In genomic region chr9:131912069-131912468, GRCh38 we compare ENCODE assay signal across 35 cellular contexts.
"Had no signal": no experiment of that assay in that cellular context is flagged by ENCODE, and none has a peak within 500 bp of the region (broad histone marks: within the 10 kb centered on the region; RNA-seq: fewer than 3 reads in every experiment).

No MANE protein-coding gene starts in this region.

- H3K4me3 Mint-ChIP-seq: activated B cell treated with CpG ODN at 0.5 μM for 24 hours; activated CD4-positive, alpha-beta memory T cell treated with anti-CD3 and anti-CD28 coated beads for 36 hours; activated CD4-positive, alpha-beta T cell treated with anti-CD3 and anti-CD28 coated beads, Interleukin-2, amount 10 ng/mL, durations not matched to agents 24 days and 14 days; activated CD8-positive, alpha-beta T cell treated with anti-CD3 and anti-CD28 coated beads for 36 hours; activated naive CD4-positive, alpha-beta T cell treated with anti-CD3 and anti-CD28 coated beads, Interleukin-2, amount 10 ng/mL, durations not matched to agents 7 days and 5 days; activated naive CD4-positive, alpha-beta T cell treated with anti-CD3 and anti-CD28 coated beads, Interleukin-2, amount 50 U/mL, for 24 hours; activated naive CD8-positive, alpha-beta T cell; activated naive CD8-positive, alpha-beta T cell treated with anti-CD3 and anti-CD28 coated beads, Interleukin-2, amount 10 ng/mL, durations not matched to agents 7 days and 5 days; activated naive CD8-positive, alpha-beta T cell treated with anti-CD3 and anti-CD28 coated beads, Interleukin-2, amount 50 U/mL, for 24 hours; activated T-cell treated with anti-CD3 and anti-CD28 coated beads, Interleukin-2, amount 50 U/mL, for 4 hours; activated T-cell treated with anti-CD3 and anti-CD28 coated beads, Interleukin-2, amount 50 U/mL, for 72 hours; central memory CD8-positive, alpha-beta T cell; T-helper 1 cell treated with Interleukin-12 subunit alpha and Interleukin-12 subunit beta and Interleukin-4 antibody, amounts not matched to agents 30 μg/mL and 1 μg/mL, for 36 hours; T-helper 2 cell treated with Interferon-gamma antibody and Interleukin-4, amounts not matched to agents 5 μg/mL and 100 μg/mL, for 36 hours had no signal

- H3K9me3 ChIP-seq: body of pancreas had no signal

- H3K27me3 ChIP-seq: body of pancreas, cardiac muscle cell had no signal

- DNase-seq: activated B cell treated with CpG ODN at 0.5 μM for 24 hours; activated CD4-positive, alpha-beta memory T cell treated with anti-CD3 and anti-CD28 coated beads for 36 hours; activated CD4-positive, alpha-beta T cell treated with anti-CD3 and anti-CD28 coated beads for 4 hours; activated CD4-positive, alpha-beta T cell treated with anti-CD3 and anti-CD28 coated beads, Interleukin-2, amount 10 ng/mL, durations not matched to agents 24 days and 14 days; activated CD4-positive, alpha-beta T cell treated with anti-CD3 and anti-CD28 coated beads, Interleukin-2, amount 50 U/mL, for 1 hour; activated CD4-positive, alpha-beta T cell treated with anti-CD3 and anti-CD28 coated beads, Interleukin-2, amount 50 U/mL, for 4 hours; activated CD4-positive, CD25-positive, alpha-beta regulatory T cell treated with anti-CD3 and anti-CD28 coated beads, Interleukin-2, amount 50 U/mL, for 72 hours; activated CD8-positive, alpha-beta memory T cell treated with anti-CD3 and anti-CD28 coated beads, Interleukin-2, amount 50 U/mL, for 4 hours; activated CD8-positive, alpha-beta T cell treated with anti-CD3 and anti-CD28 coated beads for 36 hours; activated effector memory CD4-positive, alpha-beta T cell treated with Interleukin-2 at 50 U/mL for 16 hours; activated gamma-delta T cell; activated naive CD4-positive, alpha-beta T cell treated with anti-CD3 and anti-CD28 coated beads, Interleukin-2, amount 10 ng/mL, durations not matched to agents 7 days and 5 days; activated naive CD4-positive, alpha-beta T cell treated with Interleukin-2 at 50 U/mL for 16 hours; activated naive CD8-positive, alpha-beta T cell treated with anti-CD3 and anti-CD28 coated beads, Interleukin-2, amount 10 ng/mL, durations not matched to agents 7 days and 5 days; activated naive CD8-positive, alpha-beta T cell treated with anti-CD3 and anti-CD28 coated beads, Interleukin-2, amount 50 U/mL, for 24 hours; activated T-cell treated with anti-CD3 and anti-CD28 coated beads for 4 hours; activated T-cell treated with anti-CD3 and anti-CD28 coated beads, Interleukin-2, amount 50 U/mL, for 1 hour; activated T-cell treated with anti-CD3 and anti-CD28 coated beads, Interleukin-2, amount 50 U/mL, for 4 hours; activated T-cell treated with anti-CD3 and anti-CD28 coated beads, Interleukin-2, amount 50 U/mL, for 72 hours; amniotic stem cell; aorta; body of pancreas; caudate nucleus; cerebellar nuclear complex; T-helper 1 cell; T-helper 2 cell; T-helper 9 cell had no signal

- H3K4me1 ChIP-seq: body of pancreas had no signal

- H3K27me3 Mint-ChIP-seq: activated B cell treated with CpG ODN at 0.5 μM for 24 hours; activated CD4-positive, alpha-beta memory T cell treated with anti-CD3 and anti-CD28 coated beads for 36 hours; activated CD4-positive, alpha-beta T cell treated with anti-CD3 and anti-CD28 coated beads, Interleukin-2, amount 10 ng/mL, durations not matched to agents 24 days and 14 days; activated CD8-positive, alpha-beta T cell treated with anti-CD3 and anti-CD28 coated beads for 36 hours; activated naive CD4-positive, alpha-beta T cell treated with anti-CD3 and anti-CD28 coated beads, Interleukin-2, amount 10 ng/mL, durations not matched to agents 7 days and 5 days; activated naive CD4-positive, alpha-beta T cell treated with anti-CD3 and anti-CD28 coated beads, Interleukin-2, amount 50 U/mL, for 24 hours; activated naive CD8-positive, alpha-beta T cell; activated naive CD8-positive, alpha-beta T cell treated with anti-CD3 and anti-CD28 coated beads, Interleukin-2, amount 10 ng/mL, durations not matched to agents 7 days and 5 days; activated naive CD8-positive, alpha-beta T cell treated with anti-CD3 and anti-CD28 coated beads, Interleukin-2, amount 50 U/mL, for 24 hours; central memory CD8-positive, alpha-beta T cell had no signal

- H3K36me3 ChIP-seq: cardiac muscle cell had no signal

- H3K9me3 Mint-ChIP-seq: activated B cell treated with CpG ODN at 0.5 μM for 24 hours; activated CD4-positive, alpha-beta memory T cell treated with anti-CD3 and anti-CD28 coated beads for 36 hours; activated CD4-positive, alpha-beta T cell treated with anti-CD3 and anti-CD28 coated beads, Interleukin-2, amount 10 ng/mL, durations not matched to agents 24 days and 14 days; activated CD8-positive, alpha-beta T cell treated with anti-CD3 and anti-CD28 coated beads for 36 hours; activated naive CD4-positive, alpha-beta T cell treated with anti-CD3 and anti-CD28 coated beads, Interleukin-2, amount 10 ng/mL, durations not matched to agents 7 days and 5 days; activated naive CD4-positive, alpha-beta T cell treated with anti-CD3 and anti-CD28 coated beads, Interleukin-2, amount 50 U/mL, for 24 hours; activated naive CD8-positive, alpha-beta T cell treated with anti-CD3 and anti-CD28 coated beads, Interleukin-2, amount 10 ng/mL, durations not matched to agents 7 days and 5 days; activated naive CD8-positive, alpha-beta T cell treated with anti-CD3 and anti-CD28 coated beads, Interleukin-2, amount 50 U/mL, for 24 hours; activated T-cell treated with anti-CD3 and anti-CD28 coated beads, Interleukin-2, amount 50 U/mL, for 4 hours; activated T-cell treated with anti-CD3 and anti-CD28 coated beads, Interleukin-2, amount 50 U/mL, for 72 hours; activated T-helper 2 cell treated with anti-CD3 and anti-CD28 coated beads, Interferon-gamma antibody, Interleukin-2, Interleukin-4, amounts not matched to agents 10 μg/mL and 5 μg/mL and 100 μg/mL, durations not matched to agents 14 hours and 24 hours and 36 hours; central memory CD8-positive, alpha-beta T cell; T-helper 1 cell treated with Interleukin-12 subunit alpha and Interleukin-12 subunit beta and Interleukin-4 antibody, amounts not matched to agents 30 μg/mL and 1 μg/mL, for 36 hours; T-helper 2 cell treated with Interferon-gamma antibody and Interleukin-4, amounts not matched to agents 5 μg/mL and 100 μg/mL, for 36 hours had no signal

- ATAC-seq: activated CD8-positive, alpha-beta T cell treated with anti-CD3 and anti-CD28 coated beads for 36 hours; activated naive CD8-positive, alpha-beta T cell treated with anti-CD3 and anti-CD28 coated beads, Interleukin-2, amount 50 U/mL, for 24 hours; activated T-cell treated with anti-CD3 and anti-CD28 coated beads, Interleukin-2, amount 50 U/mL, for 4 hours; activated T-cell treated with anti-CD3 and anti-CD28 coated beads, Interleukin-2, amount 50 U/mL, for 72 hours; body of pancreas had no signal

- H3K4me1 Mint-ChIP-seq: activated B cell treated with CpG ODN at 0.5 μM for 24 hours; activated CD4-positive, alpha-beta T cell treated with anti-CD3 and anti-CD28 coated beads, Interleukin-2, amount 10 ng/mL, durations not matched to agents 24 days and 14 days; activated naive CD4-positive, alpha-beta T cell treated with anti-CD3 and anti-CD28 coated beads, Interleukin-2, amount 10 ng/mL, durations not matched to agents 7 days and 5 days; activated naive CD8-positive, alpha-beta T cell treated with anti-CD3 and anti-CD28 coated beads, Interleukin-2, amount 10 ng/mL, durations not matched to agents 7 days and 5 days; activated naive CD8-positive, alpha-beta T cell treated with anti-CD3 and anti-CD28 coated beads, Interleukin-2, amount 50 U/mL, for 24 hours had no signal

- H3K27ac Mint-ChIP-seq: activated B cell treated with CpG ODN at 0.5 μM for 24 hours; activated CD4-positive, alpha-beta memory T cell treated with anti-CD3 and anti-CD28 coated beads for 36 hours; activated CD4-positive, alpha-beta T cell treated with anti-CD3 and anti-CD28 coated beads, Interleukin-2, amount 10 ng/mL, durations not matched to agents 24 days and 14 days; activated CD8-positive, alpha-beta T cell treated with anti-CD3 and anti-CD28 coated beads for 36 hours; activated naive CD4-positive, alpha-beta T cell treated with anti-CD3 and anti-CD28 coated beads, Interleukin-2, amount 10 ng/mL, durations not matched to agents 7 days and 5 days; activated naive CD4-positive, alpha-beta T cell treated with anti-CD3 and anti-CD28 coated beads, Interleukin-2, amount 50 U/mL, for 24 hours; activated naive CD8-positive, alpha-beta T cell; activated naive CD8-positive, alpha-beta T cell treated with anti-CD3 and anti-CD28 coated beads, Interleukin-2, amount 10 ng/mL, durations not matched to agents 7 days and 5 days; activated naive CD8-positive, alpha-beta T cell treated with anti-CD3 and anti-CD28 coated beads, Interleukin-2, amount 50 U/mL, for 24 hours; activated T-cell treated with anti-CD3 and anti-CD28 coated beads, Interleukin-2, amount 50 U/mL, for 72 hours; activated T-helper 2 cell treated with anti-CD3 and anti-CD28 coated beads, Interferon-gamma antibody, Interleukin-2, Interleukin-4, amounts not matched to agents 10 μg/mL and 5 μg/mL and 100 μg/mL, durations not matched to agents 14 hours and 24 hours and 36 hours; T-helper 1 cell treated with Interleukin-12 subunit alpha and Interleukin-12 subunit beta and Interleukin-4 antibody, amounts not matched to agents 30 μg/mL and 1 μg/mL, for 36 hours; T-helper 2 cell treated with Interferon-gamma antibody and Interleukin-4, amounts not matched to agents 5 μg/mL and 100 μg/mL, for 36 hours had no signal

- H3K27ac ChIP-seq: body of pancreas, cardiac muscle cell, VCaP had no signal

- H3K4me3 ChIP-seq: body of pancreas, cardiac muscle cell had no signal
